Comparison of ENCODE assay signal across 17 cellular contexts in the genomic region with DNA sequence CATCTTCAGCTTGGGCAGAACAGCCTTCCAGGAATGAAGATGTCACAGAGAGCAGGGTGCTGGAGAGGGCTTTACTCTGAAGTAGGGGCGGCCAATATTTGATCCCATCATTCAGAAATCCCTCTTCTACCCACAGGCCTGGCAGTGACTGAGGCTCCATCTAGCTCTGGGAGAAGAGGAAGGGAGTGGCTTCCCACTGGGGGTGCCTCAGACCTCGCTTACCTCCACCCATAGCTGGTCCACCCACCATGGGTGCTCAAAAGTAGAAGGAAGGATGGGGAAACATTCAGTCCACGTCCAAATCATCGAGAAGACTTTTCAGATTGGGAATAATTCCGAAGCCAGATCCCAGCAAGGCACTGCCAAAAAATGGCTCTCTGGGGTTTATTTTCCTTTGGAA. TPM values are rescaled to one million over a fixed set of nuclear protein-coding genes. Genes with fewer than 3 reads are reported as not detected.
DNase-seq lines count a peak whose midpoint lies in the region; ATAC-seq and TF ChIP-seq lines count a peak whose summit lies in the region.
"Had no signal": no experiment of that assay in that cellular context is flagged by ENCODE, and none has a peak within 500 bp of the region (broad histone marks: within the 10 kb centered on the region; RNA-seq: fewer than 3 reads in every experiment).

No MANE protein-coding gene starts in this region.

- H3K79me1 ChIP-seq in mesendoderm (ENCODE audit: low read length): no peaks in the 10 kb centered on the region

- no peak overlapping the region for H3K23ac ChIP-seq in mesendoderm (ENCODE audit: low read length)

- H3K4me3 ChIP-seq in Peyer's patch (no peak overlapping the region), esophagus muscularis mucosa (no peak overlapping the region), mesendoderm (ENCODE audit: low read length) (no peak overlapping the region), suprapubic skin (no peak overlapping the region)

- no peak overlapping the region for H2BK15ac ChIP-seq in mesendoderm (replicated peaks; ENCODE audit: low read depth)

- H3K9me3 ChIP-seq in Peyer's patch (no peaks in the 10 kb centered on the region), esophagus muscularis mucosa (peaks cover 0 to 5% (median 0%) of the 10 kb centered on the region in 4 donors), suprapubic skin (no peaks in the 10 kb centered on the region)

- H2AK5ac ChIP-seq in mesendoderm (ENCODE audit: low read length): no peak overlapping the region

- TF ChIP-seq EP300 in esophagus muscularis mucosa (IDR thresholded peaks at IDR 0.05): no peak
- no peak for TF ChIP-seq EP300 in suprapubic skin (IDR thresholded peaks at IDR 0.05)

- no peak overlapping the region for H4K8ac ChIP-seq in mesendoderm (ENCODE audit: low read depth, low read length)

- H3K36me3 ChIP-seq in Peyer's patch: no peaks in the 10 kb centered on the region
- no peaks in the 10 kb centered on the region for H3K36me3 ChIP-seq in esophagus muscularis mucosa
- H3K36me3 ChIP-seq in mesendoderm (ENCODE audit: control insufficient read depth, insufficient read depth, low read length): no peaks in the 10 kb centered on the region
- no peaks in the 10 kb centered on the region for H3K36me3 ChIP-seq in suprapubic skin

- TF ChIP-seq POLR2A in Peyer's patch (IDR thresholded peaks at IDR 0.05) (no peak), esophagus muscularis mucosa (IDR thresholded peaks at IDR 0.05; ENCODE audit: low read depth) (no peak), suprapubic skin (IDR thresholded peaks at IDR 0.05) (no peak)

- WGBS in esophagus muscularis mucosa: 66% methylated on average over 5 of the region's 5 CpGs
- WGBS in mesendoderm (ENCODE audit: extremely low coverage, insufficient coverage, low lambda C conversion rate): no CpG with 5 or more reads among the region's 5 CpGs
- WGBS in suprapubic skin: 61% methylated on average over 5 of the region's 5 CpGs

- peak overlapping the region; percentile 62 for H3K4ac ChIP-seq in mesendoderm (ENCODE audit: low read depth, low read length)

- H3K9ac ChIP-seq in mesendoderm (ENCODE audit: low read length): no peak overlapping the region

- no peak for DNase-seq in Peyer's patch
- DNase-seq in esophagus muscularis mucosa (ENCODE audit: extremely low spot score): no peak
- no peak for DNase-seq in mesendoderm
- DNase-seq in suprapubic skin (ENCODE audit: low spot score in 2 of 2): no peak
- no peak for DNase-seq in NCI-H1694 treated with DMSO at 0.1 percent for 48 hours (lab: John Stamatoyannopoulos, UW)
- no peak for DNase-seq in glomerular visceral epithelial cell (ENCODE audit: extremely low spot score)
- no peak for DNase-seq in NCI-H1417 treated with DMSO at 0.1 percent for 48 hours (lab: John Stamatoyannopoulos, UW)
- DNase-seq: activated gamma-delta T cell; effector memory CD4-positive, alpha-beta T cell; glutamatergic neuron; kidney glomerular epithelial cell had no signal

- no peaks in the 10 kb centered on the region for H3K79me2 ChIP-seq in mesendoderm (ENCODE audit: control insufficient read depth, insufficient read depth, low read length)

- TF ChIP-seq CTCF in Peyer's patch (IDR thresholded peaks at IDR 0.05) (no peak), esophagus muscularis mucosa (IDR thresholded peaks at IDR 0.05) (no peak), suprapubic skin (IDR thresholded peaks at IDR 0.05) (no peak)

- H3K18ac ChIP-seq in mesendoderm (ENCODE audit: low read length): peak overlapping the region; percentile 32

- H2BK5ac ChIP-seq in mesendoderm (ENCODE audit: low read length): no peak overlapping the region

- intact Hi-C loops in esophagus muscularis mucosa (cut with DNase I): loop anchor here (5.0 kb wide), 2 partner anchors 176 to 369 kb away; no protein-coding TSS in a partner anchor

- H2BK120ac ChIP-seq in mesendoderm (ENCODE audit: low read depth, low read length): no peak overlapping the region

- no peak overlapping the region for H3K4me2 ChIP-seq in mesendoderm (ENCODE audit: low read length)

- no peaks in the 10 kb centered on the region for H3K27me3 ChIP-seq in Peyer's patch
- no peaks in the 10 kb centered on the region for H3K27me3 ChIP-seq in esophagus muscularis mucosa
- H3K27me3 ChIP-seq in mesendoderm (ENCODE audit: insufficient read depth, low read length, poor library complexity): no peaks in the 10 kb centered on the region
- H3K27me3 ChIP-seq in suprapubic skin: no peaks in the 10 kb centered on the region

- no peak overlapping the region for H3K56ac ChIP-seq in mesendoderm (ENCODE audit: low read length)

- ATAC-seq in HG03280 (IDR thresholded peaks at IDR 0.05; ENCODE audit: unreplicated experiment): no peak
- ATAC-seq: natural killer cell treated with Interleukin-12 subunit alpha and Interleukin-12 subunit beta and Interleukin-15 and Interleukin-18, amount 100 ng/mL, for 72 hours; stimulated activated effector memory CD8-positive, alpha-beta T cell treated with anti-CD3 and anti-CD28 coated beads, Interleukin-12 subunit alpha, Interleukin-12 subunit beta, amount 100 ng/mL, for 72 hours had no signal

- H3K4me1 ChIP-seq in Peyer's patch (peaks cover 0 to 16% (median 0%) of the 10 kb centered on the region in 4 donors), esophagus muscularis mucosa (peaks cover 30 to 46% (median 38%) of the 10 kb centered on the region in 4 donors), mesendoderm (ENCODE audit: control insufficient read depth, low read depth, low read length) (peaks cover 3% of the 10 kb centered on the region), suprapubic skin (peaks cover 17% of the 10 kb centered on the region)

- H4K5ac ChIP-seq in mesendoderm (ENCODE audit: low read length): no peak overlapping the region

- peak overlapping the region in 3 of 4 donors; percentile 16 to 65 (median 61) for H3K27ac ChIP-seq in Peyer's patch
- H3K27ac ChIP-seq in esophagus muscularis mucosa (replicated peaks in 1 of 4): peak overlapping the region; percentile 19 to 65 (median 54)
- no peak overlapping the region for H3K27ac ChIP-seq in mesendoderm (ENCODE audit: low read depth, low read length)
- H3K27ac ChIP-seq in suprapubic skin: peak overlapping the region; percentile 58

RNA-seq across cellular contexts. Expression of a gene that starts 11.8 kb away (rescaled TPM):
- total RNA-seq in Peyer's patch (10 to 100 TPM in 3 of 4 donors, 1 to 10 TPM in 1; 7.9 to 31.4 (median 12.9) TPM), esophagus muscularis mucosa (100 to 1,000 TPM in 1 of 4 donors, 10 to 100 TPM in 3; 22.4 to 206 (median 47.3) TPM), suprapubic skin (100 to 1,000 TPM in 3 of 4 donors, 10 to 100 TPM in 1; 39.7 to 329 (median 241) TPM)
- polyA plus RNA-seq in mesendoderm (2013, experiment 1 of 2): 0.48 TPM
- polyA plus RNA-seq in mesendoderm (2013, experiment 2 of 2): 0.42 TPM
- total RNA-seq: activated CD8-positive, alpha-beta memory T cell treated with anti-CD3 and anti-CD28 coated beads for 36 hours; IMR-90 had no signal

RNA-seq across cellular contexts. Expression of a gene that starts 24.9 kb away (rescaled TPM):
- total RNA-seq in Peyer's patch: 10 to 100 TPM in 2 of 4 donors, 1 to 10 TPM in 2; 3.7 to 16.5 (median 9.7) TPM
- total RNA-seq in esophagus muscularis mucosa: 10 to 100 TPM; 24.5 to 80.7 (median 66.0) TPM
- polyA plus RNA-seq in mesendoderm (2013, experiment 1 of 2): under 0.01 TPM
- polyA plus RNA-seq in mesendoderm (2013, experiment 2 of 2): 0.01 TPM
- 10 to 100 TPM in 3 of 4 donors, 1 to 10 TPM in 1; 8.1 to 25.1 (median 16.2) TPM for total RNA-seq in suprapubic skin

RNA-seq across cellular contexts. Expression of a gene that starts 26.1 kb away (rescaled TPM):
- not detected for total RNA-seq in Peyer's patch
- total RNA-seq in esophagus muscularis mucosa: not detected
- polyA plus RNA-seq in mesendoderm (2013, experiment 1 of 2): 0.39 TPM
- 0.34 TPM for polyA plus RNA-seq in mesendoderm (2013, experiment 2 of 2)
- not detected for total RNA-seq in suprapubic skin
- total RNA-seq: activated CD8-positive, alpha-beta memory T cell treated with anti-CD3 and anti-CD28 coated beads for 36 hours; IMR-90; natural killer cell treated with Interleukin-12 subunit alpha and Interleukin-12 subunit beta and Interleukin-15 and Interleukin-18, amount 100 ng/mL, for 72 hours; renal cortical epithelial cell had no signal
- polyA plus RNA-seq: IMR-90 had no signal
